In the genomic region with DNA sequence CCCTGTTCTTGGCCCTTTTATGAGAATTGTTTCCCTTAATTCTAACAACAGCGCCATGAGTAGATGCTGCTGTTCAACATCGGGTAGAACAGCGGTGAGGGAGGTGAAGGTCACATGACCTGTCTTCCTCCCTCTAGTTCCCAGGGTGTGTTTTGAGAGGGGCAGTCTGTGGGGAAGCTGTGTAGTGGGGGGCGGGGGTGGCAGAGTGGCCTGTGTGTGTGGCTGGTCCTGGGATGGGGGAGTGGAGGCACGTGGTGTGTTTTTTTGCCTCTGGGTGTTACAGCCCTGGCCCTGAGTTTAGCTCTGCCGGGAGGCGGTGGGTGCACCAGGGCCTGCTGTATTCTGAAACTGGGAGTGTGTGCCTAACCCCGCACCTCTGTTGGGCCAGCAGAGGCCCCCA, we compare ENCODE assay signal across 26 cellular contexts.
"Had no signal": no experiment of that assay in that cellular context is flagged by ENCODE, and none has a peak within 500 bp of the region (broad histone marks: within the 10 kb centered on the region; RNA-seq: fewer than 3 reads in every experiment).

No MANE protein-coding gene starts in this region.

- H3K9me3 Mint-ChIP-seq: naive thymus-derived CD8-positive, alpha-beta T cell; nephron progenitor cell; stimulated activated naive CD8-positive, alpha-beta T cell treated with anti-CD3 and anti-CD28 coated beads, Interleukin-15, amount 100 ng/mL, for 72 hours had no signal

- DNase-seq: cortex of kidney; foreskin keratinocyte; heart left ventricle; hippocampal formation; left cardiac atrium; left ventricle myocardium superior; lower lobe of right lung; naive thymus-derived CD8-positive, alpha-beta T cell; nephron progenitor cell; stimulated activated CD4-positive, alpha-beta T cell treated with anti-CD3 and anti-CD28 coated beads, Interleukin-12 subunit alpha, Interleukin-12 subunit beta, amount 100 ng/mL, for 4 hours; stimulated activated CD4-positive, alpha-beta T cell treated with anti-CD3 and anti-CD28 coated beads, Interleukin-1b, Interleukin-23, amount 100 ng/mL, for 48 hours; stimulated activated CD4-positive, alpha-beta T cell treated with anti-CD3 and anti-CD28 coated beads, Interleukin-4, amount 100 ng/mL, for 1 hour; stimulated activated CD8-positive, alpha-beta memory T cell treated with anti-CD3 and anti-CD28 coated beads, Interleukin-4, amount 100 ng/mL, for 48 hours; stimulated activated naive CD4-positive, alpha-beta T cell; stimulated activated naive CD8-positive, alpha-beta T cell treated with anti-CD3 and anti-CD28 coated beads, Interleukin-15, amount 100 ng/mL, for 72 hours; transverse colon had no signal

- H3K9me3 ChIP-seq: gastroesophageal sphincter, heart left ventricle, lower lobe of right lung, neutrophil, right atrium auricular region, suprapubic skin, transverse colon had no signal

- H3K4me3 Mint-ChIP-seq: naive thymus-derived CD8-positive, alpha-beta T cell; nephron progenitor cell; stimulated activated naive CD8-positive, alpha-beta T cell treated with anti-CD3 and anti-CD28 coated beads, Interleukin-15, amount 100 ng/mL, for 72 hours had no signal

- H3K4me1 ChIP-seq: foreskin keratinocyte had no signal

- H3K27me3 ChIP-seq: foreskin keratinocyte, gastroesophageal sphincter, heart left ventricle, right atrium auricular region, suprapubic skin, transverse colon had no signal

- H3K36me3 ChIP-seq: neutrophil, transverse colon had no signal

- H3K27me3 Mint-ChIP-seq: progenitor cell of endocrine pancreas had no signal

- H3K36me3 Mint-ChIP-seq: naive thymus-derived CD8-positive, alpha-beta T cell had no signal

- H3K27ac ChIP-seq: epithelial cell of prostate, foreskin keratinocyte, gastroesophageal sphincter, lower lobe of right lung, neutrophil, parathyroid adenoma, suprapubic skin, transverse colon had no signal

- H3K4me3 ChIP-seq: gastroesophageal sphincter, heart left ventricle, lower lobe of right lung, right atrium auricular region, smooth muscle cell, suprapubic skin, transverse colon had no signal

- H3K27ac Mint-ChIP-seq: progenitor cell of endocrine pancreas had no signal

- ATAC-seq: esophagus mucosa; foreskin keratinocyte; gastroesophageal sphincter; heart left ventricle; left cardiac atrium; left ventricle myocardium superior; lower lobe of right lung; naive thymus-derived CD8-positive, alpha-beta T cell; sciatic nerve; stimulated activated naive CD8-positive, alpha-beta T cell treated with anti-CD3 and anti-CD28 coated beads, Interleukin-15, amount 100 ng/mL, for 72 hours had no signal
